1 cellular context compared by ENCODE assay signal in the genomic region with DNA sequence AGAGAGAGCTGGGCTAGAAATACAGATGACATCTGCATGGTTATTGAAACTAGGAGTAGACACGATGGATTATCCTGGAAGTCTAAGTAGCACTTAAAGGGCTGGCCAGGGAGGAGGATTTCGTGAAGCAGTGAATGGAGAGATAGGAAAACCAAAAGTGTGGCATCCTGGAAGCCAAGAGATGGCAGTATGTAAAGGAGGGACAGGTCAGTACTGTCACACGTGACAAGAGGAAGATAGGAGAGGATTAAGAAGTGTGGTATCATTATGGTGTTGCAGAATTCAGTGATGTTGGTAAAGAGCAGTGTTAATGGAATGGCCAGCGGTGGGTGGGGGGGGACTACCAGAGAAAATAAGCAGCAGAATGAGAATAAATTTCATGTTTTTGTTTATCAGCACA.
TF ChIP-seq lines count a peak whose summit lies in the region.

No MANE protein-coding gene starts in this region.

TF ChIP-seq in K562, 482 proteins besides CTCF, POLR2A, EP300 and RAD21:
- TF ChIP-seq GATAD2A (IDR thresholded peaks at IDR 0.05) (no peak), ZNF134 (CRISPR knock-in tag; conservative IDR thresholded peaks at IDR 0.05) (no peak), RCOR1 (IDR thresholded peaks at IDR 0.05; ENCODE audit: borderline replicate concordance in 1 of 2, low read depth in 2 of 2, low read length in 2 of 2) (0 out of 4 replicates have a peak, but pooled peaks of 1 of the 2 experiments have one; percentile 6), ZEB2 (IDR thresholded peaks at IDR 0.05) (no peak), RAD51 (IDR thresholded peaks at IDR 0.05; ENCODE audit: borderline replicate concordance, low read depth) (peak; percentile 30; the same call in 1 of the 2 replicates), BHLHE40 (IDR thresholded peaks at IDR 0.05; ENCODE audit: low read length) (peak; percentile 55; the same call in 1 of the 2 replicates)
- TF ChIP-seq, protein P1, sequence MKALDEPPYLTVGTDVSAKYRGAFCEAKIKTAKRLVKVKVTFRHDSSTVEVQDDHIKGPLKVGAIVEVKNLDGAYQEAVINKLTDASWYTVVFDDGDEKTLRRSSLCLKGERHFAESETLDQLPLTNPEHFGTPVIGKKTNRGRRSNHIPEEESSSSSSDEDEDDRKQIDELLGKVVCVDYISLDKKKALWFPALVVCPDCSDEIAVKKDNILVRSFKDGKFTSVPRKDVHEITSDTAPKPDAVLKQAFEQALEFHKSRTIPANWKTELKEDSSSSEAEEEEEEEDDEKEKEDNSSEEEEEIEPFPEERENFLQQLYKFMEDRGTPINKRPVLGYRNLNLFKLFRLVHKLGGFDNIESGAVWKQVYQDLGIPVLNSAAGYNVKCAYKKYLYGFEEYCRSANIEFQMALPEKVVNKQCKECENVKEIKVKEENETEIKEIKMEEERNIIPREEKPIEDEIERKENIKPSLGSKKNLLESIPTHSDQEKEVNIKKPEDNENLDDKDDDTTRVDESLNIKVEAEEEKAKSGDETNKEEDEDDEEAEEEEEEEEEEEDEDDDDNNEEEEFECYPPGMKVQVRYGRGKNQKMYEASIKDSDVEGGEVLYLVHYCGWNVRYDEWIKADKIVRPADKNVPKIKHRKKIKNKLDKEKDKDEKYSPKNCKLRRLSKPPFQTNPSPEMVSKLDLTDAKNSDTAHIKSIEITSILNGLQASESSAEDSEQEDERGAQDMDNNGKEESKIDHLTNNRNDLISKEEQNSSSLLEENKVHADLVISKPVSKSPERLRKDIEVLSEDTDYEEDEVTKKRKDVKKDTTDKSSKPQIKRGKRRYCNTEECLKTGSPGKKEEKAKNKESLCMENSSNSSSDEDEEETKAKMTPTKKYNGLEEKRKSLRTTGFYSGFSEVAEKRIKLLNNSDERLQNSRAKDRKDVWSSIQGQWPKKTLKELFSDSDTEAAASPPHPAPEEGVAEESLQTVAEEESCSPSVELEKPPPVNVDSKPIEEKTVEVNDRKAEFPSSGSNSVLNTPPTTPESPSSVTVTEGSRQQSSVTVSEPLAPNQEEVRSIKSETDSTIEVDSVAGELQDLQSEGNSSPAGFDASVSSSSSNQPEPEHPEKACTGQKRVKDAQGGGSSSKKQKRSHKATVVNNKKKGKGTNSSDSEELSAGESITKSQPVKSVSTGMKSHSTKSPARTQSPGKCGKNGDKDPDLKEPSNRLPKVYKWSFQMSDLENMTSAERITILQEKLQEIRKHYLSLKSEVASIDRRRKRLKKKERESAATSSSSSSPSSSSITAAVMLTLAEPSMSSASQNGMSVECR (CRISPR knock-in tag; IDR thresholded peaks at IDR 0.05) = no peak
